ENCODE assay signal across 1 cellular context in the genomic region with DNA sequence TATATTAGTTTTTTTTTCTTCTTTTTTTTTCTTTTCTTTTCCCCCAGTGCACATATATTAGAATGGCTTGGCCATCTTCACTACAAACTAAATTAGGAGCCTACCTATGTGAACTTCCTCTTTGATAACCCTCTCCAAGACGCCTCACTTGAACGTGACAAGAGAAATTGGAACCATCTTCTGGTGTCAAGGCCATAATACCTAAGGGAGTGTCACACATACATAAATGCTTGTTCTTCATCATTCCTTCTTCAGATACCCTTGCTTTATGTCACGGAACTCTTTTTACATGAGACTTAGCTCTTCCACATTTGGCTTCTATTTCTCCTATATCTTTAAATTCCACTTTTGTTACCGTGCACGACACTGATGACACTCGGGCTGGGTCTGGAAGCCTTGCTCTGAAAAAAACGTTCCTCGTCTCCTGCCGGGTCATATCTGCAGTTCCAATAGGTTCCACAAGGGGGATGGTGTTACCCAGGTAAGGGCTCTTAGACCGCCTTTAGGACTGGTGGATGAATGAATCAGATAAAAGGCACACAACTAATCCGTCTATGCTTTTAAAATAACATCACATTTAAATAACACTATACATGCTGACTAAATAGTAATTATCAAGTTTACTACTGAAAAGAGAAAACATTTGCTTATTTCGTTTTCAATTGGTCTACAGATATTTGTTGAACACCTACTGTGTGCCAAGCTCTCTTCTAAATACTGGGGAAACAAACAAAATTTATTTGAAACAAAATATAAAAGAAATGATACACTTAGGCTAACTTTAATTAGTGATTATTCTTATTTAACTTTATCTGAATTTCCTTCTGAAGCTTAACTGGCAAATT.
TF ChIP-seq lines count a peak whose summit lies in the region.

No MANE protein-coding gene starts in this region.

TF ChIP-seq in liver, 16 proteins besides CTCF, POLR2A, EP300 and RAD21 (continued from another document):
- TF ChIP-seq, protein P1, sequence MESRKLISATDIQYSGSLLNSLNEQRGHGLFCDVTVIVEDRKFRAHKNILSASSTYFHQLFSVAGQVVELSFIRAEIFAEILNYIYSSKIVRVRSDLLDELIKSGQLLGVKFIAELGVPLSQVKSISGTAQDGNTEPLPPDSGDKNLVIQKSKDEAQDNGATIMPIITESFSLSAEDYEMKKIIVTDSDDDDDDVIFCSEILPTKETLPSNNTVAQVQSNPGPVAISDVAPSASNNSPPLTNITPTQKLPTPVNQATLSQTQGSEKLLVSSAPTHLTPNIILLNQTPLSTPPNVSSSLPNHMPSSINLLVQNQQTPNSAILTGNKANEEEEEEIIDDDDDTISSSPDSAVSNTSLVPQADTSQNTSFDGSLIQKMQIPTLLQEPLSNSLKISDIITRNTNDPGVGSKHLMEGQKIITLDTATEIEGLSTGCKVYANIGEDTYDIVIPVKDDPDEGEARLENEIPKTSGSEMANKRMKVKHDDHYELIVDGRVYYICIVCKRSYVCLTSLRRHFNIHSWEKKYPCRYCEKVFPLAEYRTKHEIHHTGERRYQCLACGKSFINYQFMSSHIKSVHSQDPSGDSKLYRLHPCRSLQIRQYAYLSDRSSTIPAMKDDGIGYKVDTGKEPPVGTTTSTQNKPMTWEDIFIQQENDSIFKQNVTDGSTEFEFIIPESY (IDR thresholded peaks at IDR 0.05): no peak
- TF ChIP-seq GABPA (IDR thresholded peaks at IDR 0.05 in 1 of 2, conservative IDR thresholded peaks at IDR 0.05 in 1 of 2) (no peak), FOXA1 (IDR thresholded peaks at IDR 0.05) (no peak), JUND (IDR thresholded peaks at IDR 0.05) (no peak), HNF4G (IDR thresholded peaks at IDR 0.05) (no peak), FOXA2 (IDR thresholded peaks at IDR 0.05) (no peak), RXRA (IDR thresholded peaks at IDR 0.05) (no peak), TAF1 (conservative IDR thresholded peaks at IDR 0.05) (no peak), NR2F2 (IDR thresholded peaks at IDR 0.05) (no peak)
- TF ChIP-seq, protein P2, sequence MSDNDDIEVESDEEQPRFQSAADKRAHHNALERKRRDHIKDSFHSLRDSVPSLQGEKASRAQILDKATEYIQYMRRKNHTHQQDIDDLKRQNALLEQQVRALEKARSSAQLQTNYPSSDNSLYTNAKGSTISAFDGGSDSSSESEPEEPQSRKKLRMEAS (IDR thresholded peaks at IDR 0.05): no peak
- TF ChIP-seq, protein P3, sequence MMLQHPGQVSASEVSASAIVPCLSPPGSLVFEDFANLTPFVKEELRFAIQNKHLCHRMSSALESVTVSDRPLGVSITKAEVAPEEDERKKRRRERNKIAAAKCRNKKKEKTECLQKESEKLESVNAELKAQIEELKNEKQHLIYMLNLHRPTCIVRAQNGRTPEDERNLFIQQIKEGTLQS (IDR thresholded peaks at IDR 0.05): no peak
- TF ChIP-seq, protein P4, sequence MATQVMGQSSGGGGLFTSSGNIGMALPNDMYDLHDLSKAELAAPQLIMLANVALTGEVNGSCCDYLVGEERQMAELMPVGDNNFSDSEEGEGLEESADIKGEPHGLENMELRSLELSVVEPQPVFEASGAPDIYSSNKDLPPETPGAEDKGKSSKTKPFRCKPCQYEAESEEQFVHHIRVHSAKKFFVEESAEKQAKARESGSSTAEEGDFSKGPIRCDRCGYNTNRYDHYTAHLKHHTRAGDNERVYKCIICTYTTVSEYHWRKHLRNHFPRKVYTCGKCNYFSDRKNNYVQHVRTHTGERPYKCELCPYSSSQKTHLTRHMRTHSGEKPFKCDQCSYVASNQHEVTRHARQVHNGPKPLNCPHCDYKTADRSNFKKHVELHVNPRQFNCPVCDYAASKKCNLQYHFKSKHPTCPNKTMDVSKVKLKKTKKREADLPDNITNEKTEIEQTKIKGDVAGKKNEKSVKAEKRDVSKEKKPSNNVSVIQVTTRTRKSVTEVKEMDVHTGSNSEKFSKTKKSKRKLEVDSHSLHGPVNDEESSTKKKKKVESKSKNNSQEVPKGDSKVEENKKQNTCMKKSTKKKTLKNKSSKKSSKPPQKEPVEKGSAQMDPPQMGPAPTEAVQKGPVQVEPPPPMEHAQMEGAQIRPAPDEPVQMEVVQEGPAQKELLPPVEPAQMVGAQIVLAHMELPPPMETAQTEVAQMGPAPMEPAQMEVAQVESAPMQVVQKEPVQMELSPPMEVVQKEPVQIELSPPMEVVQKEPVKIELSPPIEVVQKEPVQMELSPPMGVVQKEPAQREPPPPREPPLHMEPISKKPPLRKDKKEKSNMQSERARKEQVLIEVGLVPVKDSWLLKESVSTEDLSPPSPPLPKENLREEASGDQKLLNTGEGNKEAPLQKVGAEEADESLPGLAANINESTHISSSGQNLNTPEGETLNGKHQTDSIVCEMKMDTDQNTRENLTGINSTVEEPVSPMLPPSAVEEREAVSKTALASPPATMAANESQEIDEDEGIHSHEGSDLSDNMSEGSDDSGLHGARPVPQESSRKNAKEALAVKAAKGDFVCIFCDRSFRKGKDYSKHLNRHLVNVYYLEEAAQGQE (IDR thresholded peaks at IDR 0.05): no peak
